ENCODE assay signal across 19 cellular contexts in the genomic region with DNA sequence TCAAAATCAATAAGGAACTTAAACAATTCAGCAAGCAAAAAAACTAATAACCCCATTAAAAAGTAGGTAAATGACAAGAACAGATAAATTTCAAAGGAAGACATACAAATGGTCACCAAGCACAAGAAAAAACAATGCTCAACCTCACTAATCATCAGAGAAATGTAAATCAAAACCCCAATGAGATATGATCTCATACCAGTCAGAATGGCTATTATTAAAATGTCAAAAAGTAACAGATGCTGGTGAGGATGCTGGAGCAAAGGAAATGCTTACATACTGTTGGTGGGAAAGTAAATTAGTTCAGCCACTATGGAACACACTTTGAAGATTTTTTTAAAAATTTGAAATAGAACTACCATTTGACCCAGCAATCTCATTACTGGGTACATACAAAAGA.
"Had no signal": no experiment of that assay in that cellular context is flagged by ENCODE, and none has a peak within 500 bp of the region (broad histone marks: within the 10 kb centered on the region; RNA-seq: fewer than 3 reads in every experiment).

No MANE protein-coding gene starts in this region.

- H3K4me1 ChIP-seq: gastroesophageal sphincter, transverse colon had no signal

- H3K27ac Mint-ChIP-seq: natural killer cell had no signal

- DNase-seq: effector memory CD4-positive, alpha-beta T cell; glutamatergic neuron; islet precursor cell; mucosa of descending colon; natural killer cell; posterior cingulate gyrus; stimulated activated CD4-positive, alpha-beta T cell treated with anti-CD3 and anti-CD28 coated beads, Interleukin-2, amount 100 ng/mL, for 24 hours; stimulated activated CD4-positive, alpha-beta T cell treated with anti-CD3 and anti-CD28 coated beads, Interleukin-4, amount 100 ng/mL, for 4 hours; stimulated activated naive CD4-positive, alpha-beta T cell; stomach; substantia nigra; transverse colon had no signal

- ATAC-seq: esophagus mucosa, gastroesophageal sphincter, left lobe of liver, mucosa of descending colon, natural killer cell, sciatic nerve had no signal

- H3K27ac ChIP-seq: gastroesophageal sphincter, skin epidermis, stomach, thoracic aorta, transverse colon had no signal

- H3K27me3 ChIP-seq: gastroesophageal sphincter, stomach, transverse colon had no signal

- H3K9me3 Mint-ChIP-seq: neural crest cell had no signal

- H3K4me1 Mint-ChIP-seq: natural killer cell, neural crest cell had no signal

- H3K4me3 Mint-ChIP-seq: natural killer cell, neural crest cell had no signal

- H3K9me3 ChIP-seq: gastroesophageal sphincter, mucosa of descending colon, stomach, thoracic aorta, transverse colon had no signal

- H3K4me3 ChIP-seq: gastroesophageal sphincter, mucosa of descending colon, skin epidermis, stomach, thoracic aorta, transverse colon had no signal

- H3K36me3 Mint-ChIP-seq: natural killer cell had no signal

- H3K36me3 ChIP-seq: gastroesophageal sphincter, stomach, thoracic aorta, transverse colon had no signal
